24 cellular contexts compared by ENCODE assay signal in genomic region chr3:23984934-23985333, GRCh38. TPM values are rescaled to one million over a fixed set of nuclear protein-coding genes. Genes with fewer than 3 reads are reported as not detected.
DNase-seq lines count a peak whose midpoint lies in the region; ATAC-seq, FAIRE-seq and TF ChIP-seq lines count a peak whose summit lies in the region.
"Had no signal": no experiment of that assay in that cellular context is flagged by ENCODE, and none has a peak within 500 bp of the region (broad histone marks: within the 10 kb centered on the region; RNA-seq: fewer than 3 reads in every experiment).

No MANE protein-coding gene starts in this region.

- no peak overlapping the region for H2BK120ac ChIP-seq in IMR-90 (ENCODE audit: low read depth, low read length)

- TF ChIP-seq EP300 in HepG2 (IDR thresholded peaks at IDR 0.05; ENCODE audit: low read depth in 2 of 2, low read length in 2 of 2): no peak
- TF ChIP-seq EP300 in HepG2 (CRISPR knock-in tag; IDR thresholded peaks at IDR 0.05; ENCODE audit: borderline replicate concordance): no peak

- DNase-seq in HepG2 (ENCODE audit: low spot score) (no peak), right lobe of liver (no peak), IMR-90 (no peak), ascending aorta (ENCODE audit: low spot score in 2 of 2) (no peak), small intestine (no peak)
- DNase-seq: ACHN; BE2C; C1 segment of cervical spinal cord; CD4-positive, alpha-beta memory T cell; CD4-positive, CD25-positive, alpha-beta regulatory T cell; CD8-positive, alpha-beta memory T cell; COR-L47; DMS 273 treated with DMSO at 0.1 percent for 48 hours; DMS153; DMS53; DMS79; DND-41; EL; GDM1 had no signal

- TF ChIP-seq RAD21 in HepG2 (CRISPR knock-in tag; IDR thresholded peaks at IDR 0.05): no peak
- TF ChIP-seq RAD21 in IMR-90 (IDR thresholded peaks at IDR 0.05; ENCODE audit: low read length): no peak

- no peak overlapping the region for H3K56ac ChIP-seq in IMR-90 (ENCODE audit: extremely low read depth, insufficient read depth, low read length)

- H4K91ac ChIP-seq in IMR-90 (ENCODE audit: insufficient read depth, low read depth, low read length): no peak overlapping the region

- in situ Hi-C loops in HepG2 (cut with HindIII; ENCODE audit: extremely low pct_ligation_motif_present, low pct_unique_long_range_greater_than_20kb): no loop called here
- in situ Hi-C loops in IMR-90 (cut with MboI; ENCODE audit: low sequenced_read_pairs): no loop called here

- intact Hi-C loops in HepG2 (cut with micrococcal nuclease; ENCODE audit: unreplicated experiment): no loop called here
- intact Hi-C loops in right lobe of liver (cut with DNase I): no loop called here
- intact Hi-C loops in IMR-90 (cut with micrococcal nuclease): no loop called here
- intact Hi-C loops in ascending aorta (cut with DNase I): no loop called here

- no peaks in the 10 kb centered on the region for H3K79me1 ChIP-seq in IMR-90 (ENCODE audit: low read depth in 1 of 2, low read length in 2 of 2)

- no peak overlapping the region for H3K4ac ChIP-seq in IMR-90 (ENCODE audit: low read depth, low read length)

- CTCF ChIA-PET in HepG2 (lab: Yijun Ruan, JAX; ENCODE audit: low intra/inter-chr PET ratio, low total read pairs) (no interaction called here), IMR-90 (lab: Yijun Ruan, JAX) (no interaction called here)

- H3K4me3 ChIP-seq in HepG2 (replicated peaks in 1 of 3; ENCODE audit: insufficient read depth in 1 of 3, low read depth in 2 of 3, low read length in 3 of 3) (no peak overlapping the region), right lobe of liver (no peak overlapping the region), IMR-90 (ENCODE audit: insufficient read depth, low read depth, low read length) (no peak overlapping the region), ascending aorta (no peak overlapping the region), small intestine (ENCODE audit: low read depth in 1 of 2, low read length in 2 of 2) (no peak overlapping the region)
- H3K4me3 ChIP-seq: BLaER1, GM12878 had no signal

- H3K18ac ChIP-seq in IMR-90 (ENCODE audit: low read depth, low read length): no peak overlapping the region

- dilution Hi-C loops in IMR-90 (cut with HindIII; ENCODE audit: low sequenced_read_pairs, unreplicated experiment): no loop called here

- BruUV-seq in HepG2 (replicated peaks; lab: Mats Ljungman, UMichigan) (no TSS peak), IMR-90 (replicated peaks; lab: Mats Ljungman, UMichigan) (no TSS peak)

- 0 out of 2 replicates have a peak, but pooled peaks cover 2% of the 10 kb centered on the region for H3K9me1 ChIP-seq in IMR-90 (ENCODE audit: insufficient read depth, low read length)

- POLR2A ChIA-PET in HepG2 (lab: Yijun Ruan, JAX): no interaction called here
- POLR2A ChIA-PET in IMR-90 (lab: Charles Lee; ENCODE audit: unreplicated experiment): no interaction called here

- no peak overlapping the region for H4K8ac ChIP-seq in IMR-90 (ENCODE audit: low read depth in 2 of 2, low read length in 2 of 2)

- no peak overlapping the region for H3K14ac ChIP-seq in IMR-90 (replicated peaks; ENCODE audit: low read depth, low read length)

- WGBS in HepG2 (ENCODE audit: low lambda C conversion rate): 63% methylated on average over 3 of the region's 3 CpGs
- WGBS in right lobe of liver (ENCODE audit: insufficient coverage, low coverage, low lambda C conversion rate, missing lambda C conversion rate): 100% methylated on average over 3 of the region's 3 CpGs
- no CpG with 5 or more reads among the region's 3 CpGs for WGBS in IMR-90 (ENCODE audit: extremely low coverage in 2 of 2, insufficient read length in 1 of 2), 2 experiments
- 90 to 96% (median 94%) methylated on average over 3 of the region's 3 CpGs for WGBS in small intestine, 3 donors

- H3K27me3 ChIP-seq in HepG2 (ENCODE audit: control insufficient read depth in 1 of 2, insufficient read depth in 2 of 2, low read length in 2 of 2) (no peaks in the 10 kb centered on the region; a peak in 1 of 5 replicates), right lobe of liver (no peaks in the 10 kb centered on the region), IMR-90 (ENCODE audit: control insufficient read depth, insufficient read depth, low read length) (no peaks in the 10 kb centered on the region), ascending aorta (no peaks in the 10 kb centered on the region), small intestine (ENCODE audit: control insufficient read depth in 2 of 2, insufficient read depth in 2 of 2, low read length in 2 of 2) (no peaks in the 10 kb centered on the region)
- H3K27me3 ChIP-seq: BE2C, BLaER1 had no signal

- TF ChIP-seq POLR2A in HepG2 (IDR thresholded peaks at IDR 0.05; ENCODE audit: insufficient read depth in 1 of 2, low read depth in 2 of 2, low read length in 2 of 2) (no peak), right lobe of liver (IDR thresholded peaks at IDR 0.05) (no peak), IMR-90 (IDR thresholded peaks at IDR 0.05; ENCODE audit: low read depth, low read length) (no peak)

- H3K27ac ChIP-seq in HepG2 (ENCODE audit: extremely low read length, insufficient read depth, low read length): no peak overlapping the region
- no peak overlapping the region for H3K27ac ChIP-seq in right lobe of liver
- no peak overlapping the region for H3K27ac ChIP-seq in IMR-90 (ENCODE audit: insufficient read depth, low read length)
- H3K27ac ChIP-seq in ascending aorta: no peak overlapping the region
- H3K27ac ChIP-seq in small intestine (ENCODE audit: low read depth in 1 of 2, low read length in 1 of 2): no peak overlapping the region
- H3K27ac ChIP-seq: 22Rv1, BLaER1 had no signal

- no peak overlapping the region for H2BK15ac ChIP-seq in IMR-90 (ENCODE audit: low read depth, low read length)

- no peak for TF ChIP-seq CTCF in HepG2 (CRISPR knock-in tag; IDR thresholded peaks at IDR 0.05)
- TF ChIP-seq CTCF in right lobe of liver (IDR thresholded peaks at IDR 0.05): no peak
- TF ChIP-seq CTCF in IMR-90 (conservative IDR thresholded peaks at IDR 0.05; ENCODE audit: low read depth, low read length): no peak
- no peak for TF ChIP-seq CTCF in ascending aorta (IDR thresholded peaks at IDR 0.05)

- H4K5ac ChIP-seq in IMR-90 (ENCODE audit: low read depth, low read length): no peak overlapping the region

- no peak overlapping the region for H2BK5ac ChIP-seq in IMR-90 (ENCODE audit: low read depth, low read length, poor library complexity, severe bottlenecking)

- H3K4me1 ChIP-seq in HepG2 (ENCODE audit: insufficient read depth, low read length) (no peaks in the 10 kb centered on the region; the same call in 1 of the 2 replicates), right lobe of liver (no peaks in the 10 kb centered on the region), IMR-90 (ENCODE audit: control insufficient read depth, insufficient read depth, low read length) (no peaks in the 10 kb centered on the region; the same call in 1 of the 2 replicates), ascending aorta (peaks cover 4 to 19% of the 10 kb centered on the region in 2 donors), small intestine (ENCODE audit: control insufficient read depth in 2 of 2, insufficient read depth in 1 of 2, low read depth in 1 of 2, low read length in 1 of 2) (no peaks in the 10 kb centered on the region)
- H3K4me1 ChIP-seq: BE2C had no signal

- H3K4me2 ChIP-seq in HepG2 (ENCODE audit: low read depth, low read length) (no peak overlapping the region), IMR-90 (ENCODE audit: low read depth, low read length) (no peak overlapping the region)
- H3K4me2 ChIP-seq: BLaER1 had no signal

- no peaks in the 10 kb centered on the region for H3K9me3 ChIP-seq in HepG2 (ENCODE audit: low read length)
- H3K9me3 ChIP-seq in right lobe of liver: no peaks in the 10 kb centered on the region
- no peaks in the 10 kb centered on the region for H3K9me3 ChIP-seq in IMR-90 (ENCODE audit: control insufficient read depth, insufficient read depth, low read length)
- no peaks in the 10 kb centered on the region for H3K9me3 ChIP-seq in ascending aorta
- H3K9me3 ChIP-seq in small intestine (ENCODE audit: control insufficient read depth, low read depth): no peaks in the 10 kb centered on the region
- H3K9me3 ChIP-seq: BE2C had no signal

- no peak overlapping the region for H3K23ac ChIP-seq in IMR-90 (ENCODE audit: low read depth, low read length)

- no peak overlapping the region for H2BK20ac ChIP-seq in IMR-90 (ENCODE audit: low read depth, low read length)

- H3K9ac ChIP-seq in HepG2 (ENCODE audit: insufficient read depth, low read depth, low read length): no peak overlapping the region
- H3K9ac ChIP-seq in IMR-90 (ENCODE audit: low read depth, low read length): no peak overlapping the region
- H3K9ac ChIP-seq: BLaER1 had no signal

- H2AK5ac ChIP-seq in IMR-90 (ENCODE audit: low read depth, low read length): no peak overlapping the region

- FAIRE-seq in HepG2 (lab: Jason Lieb, UNC) (no peak), small intestine (lab: Jason Lieb, UNC) (no peak)
- FAIRE-seq: GM12878, GM12892, GM19239 had no signal

- H3K36me3 ChIP-seq in HepG2 (replicated peaks in 1 of 2; ENCODE audit: control insufficient read depth in 1 of 2, insufficient read depth in 2 of 2, low read length in 2 of 2) (no peaks in the 10 kb centered on the region), right lobe of liver (no peaks in the 10 kb centered on the region), IMR-90 (ENCODE audit: control insufficient read depth, insufficient read depth, low read length) (peaks cover 7% of the 10 kb centered on the region), ascending aorta (no peaks in the 10 kb centered on the region), small intestine (ENCODE audit: control insufficient read depth in 2 of 2, insufficient read depth in 2 of 2, low read length in 2 of 2) (no peaks in the 10 kb centered on the region)
- H3K36me3 ChIP-seq: BE2C had no signal

- no peak overlapping the region for H2AK9ac ChIP-seq in IMR-90 (replicated peaks; ENCODE audit: low read depth, low read length, poor library complexity)

- no peak overlapping the region for H2AFZ ChIP-seq in HepG2 (ENCODE audit: low read length)
- no peak overlapping the region for H2AFZ ChIP-seq in IMR-90 (replicated peaks; ENCODE audit: low read length, poor library complexity)

- H4K20me1 ChIP-seq in HepG2 (ENCODE audit: insufficient read depth, low read length): no peaks in the 10 kb centered on the region
- peaks cover 3% of the 10 kb centered on the region; the same call in 1 of the 2 replicates for H4K20me1 ChIP-seq in IMR-90 (ENCODE audit: insufficient read depth, low read length)
- H4K20me1 ChIP-seq: BLaER1 had no signal

- no peaks in the 10 kb centered on the region for H3K79me2 ChIP-seq in HepG2 (ENCODE audit: insufficient read depth, low read length)

- ATAC-seq in HepG2 (no peak), right lobe of liver (no peak), IMR-90 (ENCODE audit: low read depth) (no peak)
- ATAC-seq: GM12878 had no signal

RNA-seq across cellular contexts. Expression of gene NR1D2, which starts 39.8 kb away (rescaled TPM):
- total RNA-seq in HepG2 (2016; rRNA removed; fragmentation: Illumina TruSeq; extraction: Trizol) (8.1 and 14.3 TPM in 2 replicates), right lobe of liver (10 to 100 TPM; 13.0 to 34.8 (median 18.2) TPM), IMR-90 (2012; rRNA removed) (41.0 and 46.1 TPM in 2 replicates), ascending aorta (6.5 TPM)
- 3.8 and 4.4 TPM in 2 replicates for total RNA-seq in HepG2 (2016; cell fraction: cytosol; rRNA removed; fragmentation: Illumina TruSeq; extraction: Trizol; ENCODE audit: low read depth)
- total RNA-seq in HepG2 (2016; cell fraction: insoluble cytoplasmic fraction; rRNA removed; fragmentation: Illumina TruSeq; extraction: Trizol): 10.2 and 12.5 TPM in 2 replicates
- total RNA-seq in HepG2 (2016; cell fraction: membrane; rRNA removed; fragmentation: Illumina TruSeq; extraction: Trizol): 8.8 and 9.8 TPM in 2 replicates
- 9.6 and 11.0 TPM in 2 replicates for total RNA-seq in HepG2 (2016; cell fraction: nucleus; rRNA removed; fragmentation: Illumina TruSeq; extraction: Trizol)
- polyA plus RNA-seq in HepG2 (2011; rRNA removed) (5.3 TPM in 2 replicates), IMR-90 (2012; rRNA removed) (7.5 and 8.1 TPM in 2 replicates), small intestine (10 to 100 TPM in 1 of 3 donors, 1 to 10 TPM in 2; 8.3 to 13.0 (median 9.8) TPM)
- 2.6 and 4.6 TPM in 2 replicates for polyA plus RNA-seq in HepG2 (2011; cell fraction: cytosol; rRNA removed)
- polyA plus RNA-seq in HepG2 (2011; cell fraction: nucleus; rRNA removed): 2.9 and 3.5 TPM in 2 replicates
- polyA plus RNA-seq in HepG2 (2012): 11.8 and 12.0 TPM in 2 replicates
- polyA plus RNA-seq in HepG2 (2016; cell fraction: cytosol; fragmentation: Illumina TruSeq; extraction: Trizol; ENCODE audit: low read depth): 0.38 and 0.43 TPM in 2 replicates
- polyA plus RNA-seq in HepG2 (2016; cell fraction: insoluble cytoplasmic fraction; fragmentation: Illumina TruSeq; extraction: Trizol; ENCODE audit: low read depth): 7.2 and 7.4 TPM in 2 replicates
- polyA plus RNA-seq in HepG2 (2016; cell fraction: membrane; fragmentation: Illumina TruSeq; extraction: Trizol; ENCODE audit: low read depth): 2.1 and 2.3 TPM in 2 replicates
- polyA plus RNA-seq in HepG2 (2016; cell fraction: nucleus; fragmentation: Illumina TruSeq; extraction: Trizol; ENCODE audit: insufficient read depth, low read depth): 5.6 and 5.9 TPM in 2 replicates
- polyA minus RNA-seq in HepG2 (2011; rRNA and poly(A)+ RNA removed; ENCODE audit: low replicate concordance): 6.0 and 17.2 TPM in 2 replicates
- polyA minus RNA-seq in HepG2 (2011; cell fraction: cytosol; rRNA and poly(A)+ RNA removed): 11.6 and 16.5 TPM in 2 replicates
- 26.5 and 29.6 TPM in 2 replicates for polyA minus RNA-seq in HepG2 (2011; cell fraction: nucleus; rRNA and poly(A)+ RNA removed)
- 1.7 and 2.1 TPM in 2 replicates for polyA plus RNA-seq in IMR-90 (2012; cell fraction: cytosol; rRNA removed)
- polyA plus RNA-seq in IMR-90 (2012; cell fraction: nucleus; rRNA removed; ENCODE audit: low replicate concordance): 0.62 and 8.5 TPM in 2 replicates
